Comparison of ENCODE assay signal across 20 cellular contexts in genomic region chr9:135726138-135726853, GRCh38. TPM values are rescaled to one million over a fixed set of nuclear protein-coding genes. Genes with fewer than 3 reads are reported as not detected.
DNase-seq lines count a peak whose midpoint lies in the region; ATAC-seq, FAIRE-seq and TF ChIP-seq lines count a peak whose summit lies in the region.
"Had no signal": no experiment of that assay in that cellular context is flagged by ENCODE, and none has a peak within 500 bp of the region (broad histone marks: within the 10 kb centered on the region; RNA-seq: fewer than 3 reads in every experiment).

No MANE protein-coding gene starts in this region.

- TF ChIP-seq POLR2A in K562 (conservative IDR thresholded peaks at IDR 0.05): no peak

- peaks cover 17 to 69% of the 10 kb centered on the region in 2 experiments; a peak in 4 of 5 replicates for H3K27me3 ChIP-seq in K562 (ENCODE audit: control insufficient read depth in 2 of 2, insufficient read depth in 2 of 2, low read length in 2 of 2)
- H3K27me3 ChIP-seq: testis had no signal

- H3K27ac Mint-ChIP-seq in activated CD8-positive, alpha-beta T cell treated with anti-CD3 and anti-CD28 coated beads, Interleukin-2, amount 10 ng/mL, durations not matched to agents 7 days and 5 days: no peak overlapping the region
- H3K27ac Mint-ChIP-seq in activated CD8-positive, alpha-beta T cell treated with anti-CD3 and anti-CD28 coated beads for 36 hours: no peak overlapping the region

- no peak overlapping the region for H2AFZ ChIP-seq in K562 (ENCODE audit: low read depth, low read length)

- H3K4me1 ChIP-seq in K562 (replicated peaks in 1 of 2; ENCODE audit: control insufficient read depth in 2 of 2, insufficient read depth in 2 of 2, low read length in 2 of 2): peaks cover 0 to 19% of the 10 kb centered on the region in 2 experiments; a peak in 2 of 5 replicates
- H3K4me1 ChIP-seq: testis had no signal

- WGBS in K562 (ENCODE audit: insufficient coverage, low coverage, missing lambda C conversion rate): 5% methylated on average over 13 of the region's 16 CpGs

- no peak overlapping the region for H3K4me3 ChIP-seq in K562
- H3K4me3 ChIP-seq: testis had no signal

- no peak for TF ChIP-seq CTCF in activated CD8-positive, alpha-beta T cell treated with anti-CD3 and anti-CD28 coated beads for 36 hours (IDR thresholded peaks at IDR 0.05)
- TF ChIP-seq CTCF in LNCAP (IDR thresholded peaks at IDR 0.05): 0 out of 2 replicates have a peak, but pooled peaks have one; percentile 15
- peak; percentile 42 to 54 (median 48); a peak in 5 of 6 replicates for TF ChIP-seq CTCF in K562 (IDR thresholded peaks at IDR 0.05 in 2 of 3, conservative IDR thresholded peaks at IDR 0.05 in 1 of 3; ENCODE audit: insufficient read depth in 2 of 3, low read depth in 1 of 3, low read length in 3 of 3)

- H3K4me2 ChIP-seq in K562 (ENCODE audit: insufficient read depth, low read length): no peak overlapping the region

- POLR2A ChIA-PET in activated CD8-positive, alpha-beta T cell treated with anti-CD3 and anti-CD28 coated beads, Interleukin-2, amount 10 ng/mL, durations not matched to agents 7 days and 5 days (lab: Charles Lee): no interaction called here
- POLR2A ChIA-PET in activated CD8-positive, alpha-beta T cell treated with anti-CD3 and anti-CD28 coated beads for 36 hours (lab: Charles Lee): no interaction called here
- POLR2A ChIA-PET in K562 (lab: Yijun Ruan, JAX): interaction anchor here (1.2 to 1.3 kb wide), 3 partner anchors 12 to 22 kb away, joined by 3 to 6 read pairs (median 5); no protein-coding TSS in a partner anchor

- H3K9me3 ChIP-seq in K562 (replicated peaks; ENCODE audit: control insufficient read depth, insufficient read depth, low read depth, low read length): no peaks in the 10 kb centered on the region
- H3K9me3 ChIP-seq: testis had no signal

- TF ChIP-seq EP300 in K562 (IDR thresholded peaks at IDR 0.05; ENCODE audit: low read length): no peak

- H3K36me3 Mint-ChIP-seq in activated CD8-positive, alpha-beta T cell treated with anti-CD3 and anti-CD28 coated beads, Interleukin-2, amount 10 ng/mL, durations not matched to agents 7 days and 5 days (ENCODE audit: low read depth): no peaks in the 10 kb centered on the region
- H3K36me3 Mint-ChIP-seq in activated CD8-positive, alpha-beta T cell treated with anti-CD3 and anti-CD28 coated beads for 36 hours (ENCODE audit: low read depth): no peaks in the 10 kb centered on the region

- no TSS peak for BruUV-seq in K562 (replicated peaks; lab: Mats Ljungman, UMichigan)

- TF ChIP-seq RAD21 in K562 (CRISPR knock-in tag; conservative IDR thresholded peaks at IDR 0.05 in 1 of 2, IDR thresholded peaks at IDR 0.05 in 1 of 2): peak in 1 of 2 experiments; percentile 61; a peak in 2 of 4 replicates

- H4K20me1 ChIP-seq in K562 (replicated peaks; ENCODE audit: control insufficient read depth, insufficient read depth, low read length): 0 out of 2 replicates have a peak, but pooled peaks cover 8% of the 10 kb centered on the region

- DNase-seq in activated CD8-positive, alpha-beta T cell treated with anti-CD3 and anti-CD28 coated beads, Interleukin-2, amount 10 ng/mL, durations not matched to agents 7 days and 5 days: no peak
- no peak for DNase-seq in activated CD8-positive, alpha-beta T cell treated with anti-CD3 and anti-CD28 coated beads for 36 hours
- no peak for DNase-seq in K562 (ENCODE audit: extremely low read depth in 1 of 4, low spot score in 3 of 4)
- no peak for DNase-seq in stimulated activated naive CD8-positive, alpha-beta T cell treated with anti-CD3 and anti-CD28 coated beads, Interleukin-15, Interleukin-2, amounts not matched to agents 100 U/mL and 50 U/mL, for 24 hours
- no peak for DNase-seq in superior temporal gyrus (ENCODE audit: extremely low spot score)
- DNase-seq in activated CD8-positive, alpha-beta memory T cell treated with anti-CD3 and anti-CD28 coated beads for 24 hours: no peak
- DNase-seq: activated naive CD4-positive, alpha-beta T cell treated with anti-CD3 and anti-CD28 coated beads, Interleukin-2, amount 50 U/mL, for 16 hours; effector memory CD4-positive, alpha-beta T cell; HCEC 1CT; NCI-H2029 treated with DMSO at 0.1 percent for 48 hours; right cardiac atrium; testis had no signal

- no peaks in the 10 kb centered on the region for H3K9me1 ChIP-seq in K562 (ENCODE audit: control insufficient read depth, insufficient read depth, low read length)

- in situ Hi-C loops in K562 (cut with MboI): no loop called here

- no peaks in the 10 kb centered on the region for H3K36me3 ChIP-seq in K562 (ENCODE audit: control insufficient read depth, insufficient read depth, low read length)

- intact Hi-C loops in activated CD8-positive, alpha-beta T cell treated with anti-CD3 and anti-CD28 coated beads for 36 hours (cut with micrococcal nuclease): no loop called here
- intact Hi-C loops in K562 (cut with micrococcal nuclease): loop anchor here (5.0 kb wide), 1 partner anchor 124 kb away; no protein-coding TSS in a partner anchor

- CTCF ChIA-PET in activated CD8-positive, alpha-beta T cell treated with anti-CD3 and anti-CD28 coated beads, Interleukin-2, amount 10 ng/mL, durations not matched to agents 7 days and 5 days (lab: Charles Lee): no interaction called here
- CTCF ChIA-PET in activated CD8-positive, alpha-beta T cell treated with anti-CD3 and anti-CD28 coated beads for 36 hours (lab: Charles Lee): no interaction called here
- CTCF ChIA-PET in K562 (lab: Yijun Ruan, JAX; ENCODE audit: low intra/inter-chr PET ratio): no interaction called here

- no peaks in the 10 kb centered on the region for H3K27me3 Mint-ChIP-seq in activated CD8-positive, alpha-beta T cell treated with anti-CD3 and anti-CD28 coated beads, Interleukin-2, amount 10 ng/mL, durations not matched to agents 7 days and 5 days (ENCODE audit: low read depth)
- peaks cover 1% of the 10 kb centered on the region for H3K27me3 Mint-ChIP-seq in activated CD8-positive, alpha-beta T cell treated with anti-CD3 and anti-CD28 coated beads for 36 hours

- no peak overlapping the region for H3K27ac ChIP-seq in K562 (ENCODE audit: extremely low read depth, low read depth, low read length)
- H3K27ac ChIP-seq: C4-2B, testis had no signal

- H3K9ac ChIP-seq in K562 (ENCODE audit: insufficient read depth in 1 of 2, low read depth in 2 of 2, low read length in 2 of 2): no peak overlapping the region

- peaks cover 4% of the 10 kb centered on the region for H3K9me3 Mint-ChIP-seq in activated CD8-positive, alpha-beta T cell treated with anti-CD3 and anti-CD28 coated beads, Interleukin-2, amount 10 ng/mL, durations not matched to agents 7 days and 5 days (ENCODE audit: insufficient read depth)
- H3K9me3 Mint-ChIP-seq in activated CD8-positive, alpha-beta T cell treated with anti-CD3 and anti-CD28 coated beads for 36 hours: peaks cover 5% of the 10 kb centered on the region

- no peak overlapping the region for H3K4me3 Mint-ChIP-seq in activated CD8-positive, alpha-beta T cell treated with anti-CD3 and anti-CD28 coated beads, Interleukin-2, amount 10 ng/mL, durations not matched to agents 7 days and 5 days
- H3K4me3 Mint-ChIP-seq in activated CD8-positive, alpha-beta T cell treated with anti-CD3 and anti-CD28 coated beads for 36 hours: no peak overlapping the region

- H3K79me2 ChIP-seq in K562 (ENCODE audit: control insufficient read depth, insufficient read depth, low read length): no peaks in the 10 kb centered on the region

- ATAC-seq in activated CD8-positive, alpha-beta T cell treated with anti-CD3 and anti-CD28 coated beads, Interleukin-2, amount 10 ng/mL, durations not matched to agents 7 days and 5 days: peak; percentile 22
- ATAC-seq in activated CD8-positive, alpha-beta T cell treated with anti-CD3 and anti-CD28 coated beads for 36 hours: no peak
- peak; percentile 81 for ATAC-seq in K562
- peak; percentile 12 for ATAC-seq in stimulated activated naive CD8-positive, alpha-beta T cell treated with anti-CD3 and anti-CD28 coated beads, Interleukin-15, Interleukin-2, amounts not matched to agents 100 U/mL and 50 U/mL, for 24 hours
- no peak for ATAC-seq in HG03280 (IDR thresholded peaks at IDR 0.05; ENCODE audit: unreplicated experiment)

- no peaks in the 10 kb centered on the region for H3K4me1 Mint-ChIP-seq in activated CD8-positive, alpha-beta T cell treated with anti-CD3 and anti-CD28 coated beads, Interleukin-2, amount 10 ng/mL, durations not matched to agents 7 days and 5 days (ENCODE audit: low read depth)
- H3K4me1 Mint-ChIP-seq in activated CD8-positive, alpha-beta T cell treated with anti-CD3 and anti-CD28 coated beads for 36 hours (ENCODE audit: low read depth): no peaks in the 10 kb centered on the region

- no peak for FAIRE-seq in K562 (lab: Jason Lieb, UNC)
- FAIRE-seq: G401.6, GM12892 had no signal

RNA-seq across cellular contexts. Expression of gene KCNT1, which starts 24.3 kb away (rescaled TPM):
- not detected for total RNA-seq in activated CD8-positive, alpha-beta T cell treated with anti-CD3 and anti-CD28 coated beads, Interleukin-2, amount 10 ng/mL, durations not matched to agents 7 days and 5 days
- not detected for total RNA-seq in activated CD8-positive, alpha-beta T cell treated with anti-CD3 and anti-CD28 coated beads for 36 hours
- total RNA-seq in K562 (2011; cell fraction: chromatin; rRNA removed; ENCODE audit: low replicate concordance): not detected in 2 replicates
- not detected in 2 replicates for total RNA-seq in K562 (2011; cell fraction: nucleolus; rRNA removed)
- not detected in 2 replicates for total RNA-seq in K562 (2011; cell fraction: nucleoplasm; rRNA removed)
- total RNA-seq in K562 (2014; rRNA removed) (0.05 TPM in 1 of 2 replicates, not detected in the other), K562 (2014; rRNA removed; fragmentation: Illumina TruSeq; extraction: Trizol) (not detected in 2 replicates), K562 (2015; rRNA removed; fragmentation: Illumina TruSeq; extraction: Trizol) (not detected in 2 replicates), K562 (2021) (not detected in 2 replicates)
- polyA plus RNA-seq in K562 (2011; rRNA removed) (not detected in 2 replicates), K562 (2014; fragmentation: Illumina TruSeq; extraction: Trizol) (not detected in 2 replicates), K562 (2014; fragmentation: Nextera tagmentation; extraction: Ambion mirVana) (not detected), K562 (2014; rRNA removed) (not detected in 2 replicates)
- not detected in 2 replicates for polyA plus RNA-seq in K562 (2011; cell fraction: cytosol; rRNA removed)
- polyA plus RNA-seq in K562 (2011; cell fraction: nucleus; rRNA removed): not detected in 2 replicates
- 0.10 and 0.30 TPM in 2 replicates for polyA plus RNA-seq in K562 (2012)
- polyA minus RNA-seq in K562 (2011; rRNA and poly(A)+ RNA removed): not detected in 2 replicates
- polyA minus RNA-seq in K562 (2011; cell fraction: cytosol; rRNA and poly(A)+ RNA removed): not detected in 2 replicates
- polyA minus RNA-seq in K562 (2011; cell fraction: nucleus; rRNA and poly(A)+ RNA removed): not detected in 2 replicates
- total RNA-seq: glomerular endothelial cell had no signal

RNA-seq across cellular contexts. Expression of gene SOHLH1, which starts 27.0 kb away (rescaled TPM):
- not detected for total RNA-seq in activated CD8-positive, alpha-beta T cell treated with anti-CD3 and anti-CD28 coated beads, Interleukin-2, amount 10 ng/mL, durations not matched to agents 7 days and 5 days
- total RNA-seq in activated CD8-positive, alpha-beta T cell treated with anti-CD3 and anti-CD28 coated beads for 36 hours: not detected
- 0.42 TPM in 1 of 2 replicates, not detected in the other for total RNA-seq in K562 (2011; cell fraction: chromatin; rRNA removed; ENCODE audit: low replicate concordance)
- 0.26 and 0.33 TPM in 2 replicates for total RNA-seq in K562 (2011; cell fraction: nucleolus; rRNA removed)
- 0.31 and 0.44 TPM in 2 replicates for total RNA-seq in K562 (2011; cell fraction: nucleoplasm; rRNA removed)
- total RNA-seq in K562 (2014; rRNA removed): 0.16 and 0.41 TPM in 2 replicates
- total RNA-seq in K562 (2014; rRNA removed; fragmentation: Illumina TruSeq; extraction: Trizol): not detected in 2 replicates
- 0.19 TPM in 1 of 2 replicates, not detected in the other for total RNA-seq in K562 (2015; rRNA removed; fragmentation: Illumina TruSeq; extraction: Trizol)
- total RNA-seq in K562 (2021): 0.29 TPM in 1 of 2 replicates, not detected in the other
- polyA plus RNA-seq in K562 (2011; rRNA removed): 0.16 and 0.17 TPM in 2 replicates
- 0.22 and 0.40 TPM in 2 replicates for polyA plus RNA-seq in K562 (2011; cell fraction: cytosol; rRNA removed)
- polyA plus RNA-seq in K562 (2011; cell fraction: nucleus; rRNA removed): 0.59 and 0.65 TPM in 2 replicates
- polyA plus RNA-seq in K562 (2012): 0.16 and 0.68 TPM in 2 replicates
- not detected in 2 replicates for polyA plus RNA-seq in K562 (2014; fragmentation: Illumina TruSeq; extraction: Trizol)
- not detected for polyA plus RNA-seq in K562 (2014; fragmentation: Nextera tagmentation; extraction: Ambion mirVana)
- 0.24 TPM in 1 of 2 replicates, not detected in the other for polyA plus RNA-seq in K562 (2014; rRNA removed)
- not detected in 2 replicates for polyA minus RNA-seq in K562 (2011; rRNA and poly(A)+ RNA removed)
- not detected in 2 replicates for polyA minus RNA-seq in K562 (2011; cell fraction: cytosol; rRNA and poly(A)+ RNA removed)
- 0.22 TPM in 1 of 2 replicates, not detected in the other for polyA minus RNA-seq in K562 (2011; cell fraction: nucleus; rRNA and poly(A)+ RNA removed)
- total RNA-seq: cerebellum, glomerular endothelial cell, omental fat pad, right cardiac atrium had no signal
- polyA plus RNA-seq: right cardiac atrium had no signal

Comparison
In these comparisons a context has a peak if more than half of its experiments do, and no peak if none do; other contexts are left out.
1. ATAC-seq: peak in activated CD8-positive, alpha-beta T cell treated with anti-CD3 and anti-CD28 coated beads, Interleukin-2, amount 10 ng/mL, durations not matched to agents 7 days and 5 days (single experiment), K562 (single experiment) and stimulated activated naive CD8-positive, alpha-beta T cell treated with anti-CD3 and anti-CD28 coated beads, Interleukin-15, Interleukin-2, amounts not matched to agents 100 U/mL and 50 U/mL, for 24 hours (single experiment); none in activated CD8-positive, alpha-beta T cell treated with anti-CD3 and anti-CD28 coated beads for 36 hours (single experiment) and HG03280 (single experiment).